In the genomic region with DNA sequence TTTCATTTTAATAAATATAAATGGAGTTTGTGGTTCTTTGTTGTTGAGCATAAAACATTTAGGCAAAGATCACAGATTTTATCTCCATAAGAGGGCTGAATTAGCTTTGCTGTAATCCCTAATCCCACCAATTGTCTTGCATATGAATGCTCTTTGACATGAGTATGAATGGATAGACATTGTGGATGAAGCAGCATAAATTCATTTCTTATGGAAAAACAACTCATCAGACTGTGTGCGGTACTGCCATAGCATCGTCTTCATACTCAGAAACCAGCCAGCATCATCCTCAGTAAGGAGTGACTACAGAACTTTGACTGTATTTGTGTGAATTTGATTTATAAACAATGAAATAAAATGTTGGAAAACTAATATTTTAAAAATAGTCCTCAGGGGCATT, we compare ENCODE assay signal across 1 cellular context.
TF ChIP-seq lines count a peak whose summit lies in the region.

No MANE protein-coding gene starts in this region.

TF ChIP-seq in IMR-90, 13 proteins besides CTCF, POLR2A, EP300 and RAD21:
- TF ChIP-seq BHLHE40 (IDR thresholded peaks at IDR 0.05; ENCODE audit: low read depth, low read length) (no peak), CHD1 (IDR thresholded peaks at IDR 0.05; ENCODE audit: low read depth, low read length) (no peak), FOS (IDR thresholded peaks at IDR 0.05; ENCODE audit: low read depth, low read length) (no peak), SMC3 (IDR thresholded peaks at IDR 0.05; ENCODE audit: low read depth, low read length) (no peak), CEBPB (IDR thresholded peaks at IDR 0.05; ENCODE audit: low read depth, low read length) (no peak), RFX5 (IDR thresholded peaks at IDR 0.05; ENCODE audit: low read depth, low read length) (no peak), USF2 (IDR thresholded peaks at IDR 0.05; ENCODE audit: low read depth, low read length) (no peak), RCOR1 (IDR thresholded peaks at IDR 0.05; ENCODE audit: insufficient replicate concordance, low read length) (no peak), NFE2L2 (IDR thresholded peaks at IDR 0.05; ENCODE audit: low read depth, low read length) (no peak)
- TF ChIP-seq, protein P1, sequence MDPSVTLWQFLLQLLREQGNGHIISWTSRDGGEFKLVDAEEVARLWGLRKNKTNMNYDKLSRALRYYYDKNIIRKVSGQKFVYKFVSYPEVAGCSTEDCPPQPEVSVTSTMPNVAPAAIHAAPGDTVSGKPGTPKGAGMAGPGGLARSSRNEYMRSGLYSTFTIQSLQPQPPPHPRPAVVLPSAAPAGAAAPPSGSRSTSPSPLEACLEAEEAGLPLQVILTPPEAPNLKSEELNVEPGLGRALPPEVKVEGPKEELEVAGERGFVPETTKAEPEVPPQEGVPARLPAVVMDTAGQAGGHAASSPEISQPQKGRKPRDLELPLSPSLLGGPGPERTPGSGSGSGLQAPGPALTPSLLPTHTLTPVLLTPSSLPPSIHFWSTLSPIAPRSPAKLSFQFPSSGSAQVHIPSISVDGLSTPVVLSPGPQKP (IDR thresholded peaks at IDR 0.05; ENCODE audit: borderline replicate concordance, low read depth, low read length) = no peak
